In genomic region chr3:42829083-42829627, GRCh38 we compare ENCODE assay signal across 1 cellular context.
TF ChIP-seq lines count a peak whose summit lies in the region.

No MANE protein-coding gene starts in this region.

TF ChIP-seq in HepG2, 621 proteins besides CTCF, POLR2A, EP300 and RAD21 (continued from another document and continues in another):
- peak in 1 of 2 experiments; percentile 26; a peak in 1 of 4 replicates for TF ChIP-seq REST (IDR thresholded peaks at IDR 0.05; ENCODE audit: borderline replicate concordance in 1 of 2, low read depth in 1 of 2, low read length in 2 of 2)
- 0 out of 2 replicates have a peak, but pooled peaks have one; percentile 57 for TF ChIP-seq ZMYM4 (CRISPR knock-in tag; IDR thresholded peaks at IDR 0.05)
- no peak; the same call in 1 of the 2 replicates for TF ChIP-seq ZNF574 (CRISPR knock-in tag; IDR thresholded peaks at IDR 0.05)
- no peak for TF ChIP-seq YY1 (IDR thresholded peaks at IDR 0.05; ENCODE audit: insufficient read depth, insufficient replicate concordance, low read depth, low read length)
- no peak for TF ChIP-seq ZNF451 (CRISPR knock-in tag; IDR thresholded peaks at IDR 0.05)
- peak; percentile 26; the same call in 1 of the 2 replicates for TF ChIP-seq BRD4 (CRISPR knock-in tag; IDR thresholded peaks at IDR 0.05)
- 0 out of 2 replicates have a peak, but pooled peaks have one; percentile 27 for TF ChIP-seq ZNF709 (CRISPR knock-in tag; IDR thresholded peaks at IDR 0.05)
- TF ChIP-seq ZNF30 (CRISPR knock-in tag; IDR thresholded peaks at IDR 0.05): no peak
- TF ChIP-seq SOX6 (IDR thresholded peaks at IDR 0.05): no peak
- peak; percentile 84 for TF ChIP-seq SOX6 (CRISPR knock-in tag; IDR thresholded peaks at IDR 0.05)
- TF ChIP-seq ZNF44 (CRISPR knock-in tag; IDR thresholded peaks at IDR 0.05): no peak
- TF ChIP-seq YEATS2 (CRISPR knock-in tag; IDR thresholded peaks at IDR 0.05; ENCODE audit: borderline replicate concordance): 0 out of 2 replicates have a peak, but pooled peaks have one; percentile 20
- TF ChIP-seq NFE2L1 (CRISPR knock-in tag; IDR thresholded peaks at IDR 0.05; ENCODE audit: borderline replicate concordance): no peak
- TF ChIP-seq CEBPG (CRISPR knock-in tag; IDR thresholded peaks at IDR 0.05): peak; percentile 72
- no peak; the same call in 1 of the 2 replicates for TF ChIP-seq ZBTB34 (CRISPR knock-in tag; IDR thresholded peaks at IDR 0.05)
- peak; percentile 95 for TF ChIP-seq ZNF710 (CRISPR knock-in tag; IDR thresholded peaks at IDR 0.05; ENCODE audit: borderline replicate concordance)
- peak; percentile 15; the same call in 1 of the 2 replicates for TF ChIP-seq MEF2D (CRISPR knock-in tag; IDR thresholded peaks at IDR 0.05)
- TF ChIP-seq CEBPZ (IDR thresholded peaks at IDR 0.05; ENCODE audit: low read length): no peak
- TF ChIP-seq CEBPB (IDR thresholded peaks at IDR 0.05; ENCODE audit: borderline replicate concordance, low read depth, low read length): peak; percentile 18; the same call in 1 of the 2 replicates
- TF ChIP-seq SKI (IDR thresholded peaks at IDR 0.05; ENCODE audit: partially characterized antibody): peak; percentile 30
- peak; percentile 58; the same call in 1 of the 2 replicates for TF ChIP-seq DMAP1 (CRISPR knock-in tag; IDR thresholded peaks at IDR 0.05)
- peak; percentile 85 for TF ChIP-seq MAFF (IDR thresholded peaks at IDR 0.05; ENCODE audit: low read depth, low read length)
- TF ChIP-seq RCOR2 (CRISPR knock-in tag; IDR thresholded peaks at IDR 0.05): peak; percentile 83
- TF ChIP-seq ZNF605 (CRISPR knock-in tag; IDR thresholded peaks at IDR 0.05): 0 out of 2 replicates have a peak, but pooled peaks have one; percentile 48
- no peak for TF ChIP-seq ZFP37 (CRISPR knock-in tag; IDR thresholded peaks at IDR 0.05; ENCODE audit: borderline replicate concordance)
- no peak for TF ChIP-seq SIN3A (IDR thresholded peaks at IDR 0.05; ENCODE audit: borderline replicate concordance, low read depth, low read length)
- peak; percentile 71 for TF ChIP-seq ZBTB25 (CRISPR knock-in tag; IDR thresholded peaks at IDR 0.05)
- 0 out of 2 replicates have a peak, but pooled peaks have one; percentile 9 for TF ChIP-seq ZMYM3 (CRISPR knock-in tag; IDR thresholded peaks at IDR 0.05)
- TF ChIP-seq ATF4 (CRISPR knock-in tag; IDR thresholded peaks at IDR 0.05): peak in 1 of 2 experiments; percentile 6; a peak in 1 of 4 replicates
- TF ChIP-seq KMT2B (CRISPR knock-in tag; IDR thresholded peaks at IDR 0.05): peak; percentile 49
- no peak; the same call in 1 of the 2 replicates for TF ChIP-seq LCORL (IDR thresholded peaks at IDR 0.05)
- TF ChIP-seq LCORL (CRISPR knock-in tag; IDR thresholded peaks at IDR 0.05): peak; percentile 68; the same call in 1 of the 2 replicates
- TF ChIP-seq ZFP1 (CRISPR knock-in tag; IDR thresholded peaks at IDR 0.05): 0 out of 2 replicates have a peak, but pooled peaks have one; percentile 22
- TF ChIP-seq IKZF5 (CRISPR knock-in tag; IDR thresholded peaks at IDR 0.05): peak; percentile 70; the same call in 1 of the 2 replicates
- no peak for TF ChIP-seq ZZZ3 (CRISPR knock-in tag; IDR thresholded peaks at IDR 0.05; ENCODE audit: borderline replicate concordance)
- TF ChIP-seq ZNF264 (CRISPR knock-in tag; IDR thresholded peaks at IDR 0.05): peak; percentile 100
- TF ChIP-seq MXI1 (IDR thresholded peaks at IDR 0.05; ENCODE audit: borderline replicate concordance, low read depth, low read length): peak; percentile 47; the same call in 1 of the 3 replicates
- peak; percentile 56; the same call in 1 of the 2 replicates for TF ChIP-seq ETV5 (CRISPR knock-in tag; IDR thresholded peaks at IDR 0.05; ENCODE audit: borderline replicate concordance)
- no peak for TF ChIP-seq ZFYVE20 (CRISPR knock-in tag; IDR thresholded peaks at IDR 0.05; ENCODE audit: borderline replicate concordance, low read depth)
- peak; percentile 41; the same call in 1 of the 2 replicates for TF ChIP-seq THAP11 (CRISPR knock-in tag; IDR thresholded peaks at IDR 0.05)
- peak; percentile 77 for TF ChIP-seq MIXL1 (CRISPR knock-in tag; IDR thresholded peaks at IDR 0.05)
- no peak for TF ChIP-seq POGZ (CRISPR knock-in tag; IDR thresholded peaks at IDR 0.05)
